21 cellular contexts compared by ENCODE assay signal in the genomic region with DNA sequence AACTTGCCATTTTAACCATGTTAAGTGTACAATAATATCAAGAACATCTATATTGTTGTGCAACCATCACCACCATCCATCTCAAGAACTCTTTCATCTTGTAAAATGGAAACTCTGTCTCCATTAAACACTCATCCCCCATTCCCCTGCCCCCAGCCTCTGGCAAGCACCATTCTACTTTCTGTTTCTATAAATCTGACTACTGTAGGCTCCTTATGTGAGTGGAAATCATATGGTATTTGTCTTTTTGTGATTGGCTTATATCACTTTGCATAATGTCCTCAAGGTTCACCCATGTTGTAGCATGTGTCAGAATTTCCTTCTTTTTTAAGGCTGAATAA.
DNase-seq lines count a peak whose midpoint lies in the region; ATAC-seq, FAIRE-seq and TF ChIP-seq lines count a peak whose summit lies in the region.
"Had no signal": no experiment of that assay in that cellular context is flagged by ENCODE, and none has a peak within 500 bp of the region (broad histone marks: within the 10 kb centered on the region; RNA-seq: fewer than 3 reads in every experiment).

No MANE protein-coding gene starts in this region.

- H3K4me3 ChIP-seq in hepatocyte = no peak overlapping the region
- H3K4me3 ChIP-seq: BLaER1 treated with 17β-estradiol and CSF1 and Interleukin-3, amounts not matched to agents 10 nM and 100 nM; HAP-1 had no signal

- peak; percentile 54 for DNase-seq in activated CD4-positive, alpha-beta T cell treated with anti-CD3 and anti-CD28 coated beads for 48 hours
- DNase-seq in activated CD4-positive, alpha-beta T cell treated with anti-CD3 and anti-CD28 coated beads, Interleukin-2, amount 50 U/mL, for 1 hour = no peak
- DNase-seq in activated naive CD4-positive, alpha-beta T cell treated with anti-CD3 and anti-CD28 coated beads, Interleukin-2, amount 50 U/mL, for 72 hours (ENCODE audit: low spot score in 2 of 2) = peak in 1 of 2 donors; percentile 28
- no peak for DNase-seq in activated naive CD4-positive, alpha-beta T cell treated with anti-CD3 and anti-CD28 coated beads, Interleukin-2, amount 10 ng/mL, durations not matched to agents 7 days and 5 days
- DNase-seq in activated T-cell treated with anti-CD3 and anti-CD28 coated beads, Interleukin-2, amount 50 U/mL, for 4 hours = no peak
- no peak for DNase-seq in stimulated activated effector memory CD8-positive, alpha-beta T cell treated with anti-CD3 and anti-CD28 coated beads, Interleukin-12 subunit alpha, Interleukin-12 subunit beta, amount 100 ng/mL, for 72 hours (ENCODE audit: low spot score in 2 of 2)
- no peak for DNase-seq in HTR-8/SVneo (ENCODE audit: insufficient read length, low spot score)
- no peak for DNase-seq in hepatocyte (ENCODE audit: low spot score)
- DNase-seq: CD8-positive, alpha-beta memory T cell; DMS79; NCI-H1048; NCI-H1436 treated with DMSO at 0.1 percent for 48 hours; NCI-H2029 treated with DMSO at 0.1 percent for 48 hours; NCI-H2171 treated with DMSO at 0.1 percent for 48 hours; NCI-H446 treated with DMSO at 0.1 percent for 48 hours; OCI-M1 had no signal

- H4K20me1 ChIP-seq in hepatocyte (ENCODE audit: insufficient read depth, poor library complexity, severe bottlenecking) = no peaks in the 10 kb centered on the region
- H4K20me1 ChIP-seq: BLaER1 treated with 17β-estradiol and CSF1 and Interleukin-3, amounts not matched to agents 10 nM and 100 nM had no signal

- H3K9me2 ChIP-seq in hepatocyte (replicated peaks; ENCODE audit: insufficient read depth) = no peaks in the 10 kb centered on the region

- no peaks in the 10 kb centered on the region for H3K4me1 Mint-ChIP-seq in activated naive CD4-positive, alpha-beta T cell treated with anti-CD3 and anti-CD28 coated beads, Interleukin-2, amount 10 ng/mL, durations not matched to agents 7 days and 5 days
- no peaks in the 10 kb centered on the region for H3K4me1 Mint-ChIP-seq in activated T-cell treated with anti-CD3 and anti-CD28 coated beads, Interleukin-2, amount 50 U/mL, for 4 hours (ENCODE audit: low read depth)
- H3K4me1 Mint-ChIP-seq in stimulated activated effector memory CD8-positive, alpha-beta T cell treated with anti-CD3 and anti-CD28 coated beads, Interleukin-12 subunit alpha, Interleukin-12 subunit beta, amount 100 ng/mL, for 72 hours = no peaks in the 10 kb centered on the region
- H3K4me1 Mint-ChIP-seq: CD8-positive, alpha-beta memory T cell had no signal

- H3K27ac ChIP-seq in hepatocyte = no peak overlapping the region
- H3K27ac ChIP-seq: BLaER1 treated with 17β-estradiol and CSF1 and Interleukin-3, amounts not matched to agents 10 nM and 100 nM had no signal

- peaks cover 20% of the 10 kb centered on the region for H3K27me3 Mint-ChIP-seq in activated naive CD4-positive, alpha-beta T cell treated with anti-CD3 and anti-CD28 coated beads, Interleukin-2, amount 10 ng/mL, durations not matched to agents 7 days and 5 days
- peaks cover 7% of the 10 kb centered on the region for H3K27me3 Mint-ChIP-seq in activated T-cell treated with anti-CD3 and anti-CD28 coated beads, Interleukin-2, amount 50 U/mL, for 4 hours (ENCODE audit: low read depth)

- no peaks in the 10 kb centered on the region for H3K4me1 ChIP-seq in hepatocyte (ENCODE audit: insufficient read depth)
- H3K4me1 ChIP-seq: HAP-1 had no signal

- no peak overlapping the region for H3K4me2 ChIP-seq in hepatocyte

- H3K79me2 ChIP-seq in hepatocyte = no peaks in the 10 kb centered on the region

- H3K9me3 ChIP-seq in hepatocyte (ENCODE audit: low read depth) = no peaks in the 10 kb centered on the region
- H3K9me3 ChIP-seq: HAP-1 had no signal

- FAIRE-seq in HTR-8/SVneo (lab: Jason Lieb, UNC) = no peak
- FAIRE-seq: A204.1, D721Med, G401.6 had no signal

- H3K27me3 ChIP-seq in hepatocyte = peaks cover 6% of the 10 kb centered on the region
- H3K27me3 ChIP-seq: BLaER1 treated with 17β-estradiol and CSF1 and Interleukin-3, amounts not matched to agents 10 nM and 100 nM had no signal

- peak; percentile 71 to 94 for ATAC-seq in activated naive CD4-positive, alpha-beta T cell treated with anti-CD3 and anti-CD28 coated beads, Interleukin-2, amount 50 U/mL, for 72 hours
- ATAC-seq in activated T-cell treated with anti-CD3 and anti-CD28 coated beads, Interleukin-2, amount 50 U/mL, for 4 hours = peak; percentile 58 to 80
- peak; percentile 75 for ATAC-seq in stimulated activated effector memory CD8-positive, alpha-beta T cell treated with anti-CD3 and anti-CD28 coated beads, Interleukin-12 subunit alpha, Interleukin-12 subunit beta, amount 100 ng/mL, for 72 hours

- CTCF ChIA-PET in activated naive CD4-positive, alpha-beta T cell treated with anti-CD3 and anti-CD28 coated beads, Interleukin-2, amount 10 ng/mL, durations not matched to agents 7 days and 5 days (lab: Charles Lee) = interaction anchor here (1.0 kb wide), 1 partner anchor 13 kb away, joined by 3 read pairs; no protein-coding TSS in a partner anchor

- no peak for TF ChIP-seq CTCF in hepatocyte (IDR thresholded peaks at IDR 0.05; ENCODE audit: poor library complexity)

- H3K36me3 Mint-ChIP-seq in activated naive CD4-positive, alpha-beta T cell treated with anti-CD3 and anti-CD28 coated beads, Interleukin-2, amount 50 U/mL, for 72 hours = peaks cover 5 to 17% of the 10 kb centered on the region in 2 donors
- no peaks in the 10 kb centered on the region for H3K36me3 Mint-ChIP-seq in activated naive CD4-positive, alpha-beta T cell treated with anti-CD3 and anti-CD28 coated beads, Interleukin-2, amount 10 ng/mL, durations not matched to agents 7 days and 5 days
- H3K36me3 Mint-ChIP-seq in activated T-cell treated with anti-CD3 and anti-CD28 coated beads, Interleukin-2, amount 50 U/mL, for 4 hours (ENCODE audit: insufficient read depth) = no peaks in the 10 kb centered on the region
- no peaks in the 10 kb centered on the region for H3K36me3 Mint-ChIP-seq in stimulated activated effector memory CD8-positive, alpha-beta T cell treated with anti-CD3 and anti-CD28 coated beads, Interleukin-12 subunit alpha, Interleukin-12 subunit beta, amount 100 ng/mL, for 72 hours
- H3K36me3 Mint-ChIP-seq: CD8-positive, alpha-beta memory T cell had no signal

- H3K4me3 Mint-ChIP-seq in activated naive CD4-positive, alpha-beta T cell treated with anti-CD3 and anti-CD28 coated beads, Interleukin-2, amount 10 ng/mL, durations not matched to agents 7 days and 5 days = no peak overlapping the region
- H3K4me3 Mint-ChIP-seq in activated T-cell treated with anti-CD3 and anti-CD28 coated beads, Interleukin-2, amount 50 U/mL, for 4 hours = no peak overlapping the region
- H3K4me3 Mint-ChIP-seq in stimulated activated effector memory CD8-positive, alpha-beta T cell treated with anti-CD3 and anti-CD28 coated beads, Interleukin-12 subunit alpha, Interleukin-12 subunit beta, amount 100 ng/mL, for 72 hours = no peak overlapping the region
- H3K4me3 Mint-ChIP-seq: CD8-positive, alpha-beta memory T cell had no signal

- H3K36me3 ChIP-seq in hepatocyte (replicated peaks; ENCODE audit: insufficient read depth, low read depth) = no peaks in the 10 kb centered on the region
- H3K36me3 ChIP-seq: BLaER1 treated with 17β-estradiol and CSF1 and Interleukin-3, amounts not matched to agents 10 nM and 100 nM; HAP-1 had no signal

- H3K27ac Mint-ChIP-seq in activated naive CD4-positive, alpha-beta T cell treated with anti-CD3 and anti-CD28 coated beads, Interleukin-2, amount 50 U/mL, for 72 hours = no peak overlapping the region
- H3K27ac Mint-ChIP-seq in activated naive CD4-positive, alpha-beta T cell treated with anti-CD3 and anti-CD28 coated beads, Interleukin-2, amount 10 ng/mL, durations not matched to agents 7 days and 5 days = no peak overlapping the region
- H3K27ac Mint-ChIP-seq in stimulated activated effector memory CD8-positive, alpha-beta T cell treated with anti-CD3 and anti-CD28 coated beads, Interleukin-12 subunit alpha, Interleukin-12 subunit beta, amount 100 ng/mL, for 72 hours = no peak overlapping the region
- H3K27ac Mint-ChIP-seq: CD8-positive, alpha-beta memory T cell had no signal

- peaks cover 17 to 29% of the 10 kb centered on the region in 2 donors for H3K9me3 Mint-ChIP-seq in activated naive CD4-positive, alpha-beta T cell treated with anti-CD3 and anti-CD28 coated beads, Interleukin-2, amount 50 U/mL, for 72 hours
- no peaks in the 10 kb centered on the region for H3K9me3 Mint-ChIP-seq in activated naive CD4-positive, alpha-beta T cell treated with anti-CD3 and anti-CD28 coated beads, Interleukin-2, amount 10 ng/mL, durations not matched to agents 7 days and 5 days
- H3K9me3 Mint-ChIP-seq in activated T-cell treated with anti-CD3 and anti-CD28 coated beads, Interleukin-2, amount 50 U/mL, for 4 hours = peaks cover 5% of the 10 kb centered on the region
- H3K9me3 Mint-ChIP-seq in stimulated activated effector memory CD8-positive, alpha-beta T cell treated with anti-CD3 and anti-CD28 coated beads, Interleukin-12 subunit alpha, Interleukin-12 subunit beta, amount 100 ng/mL, for 72 hours = peaks cover 4% of the 10 kb centered on the region

- H2AFZ ChIP-seq in hepatocyte = no peak overlapping the region
